Comparison of ENCODE assay signal across 33 cellular contexts in genomic region chr1:245334827-245335490, GRCh38.
"Had no signal": no experiment of that assay in that cellular context is flagged by ENCODE, and none has a peak within 500 bp of the region (broad histone marks: within the 10 kb centered on the region; RNA-seq: fewer than 3 reads in every experiment).

No MANE protein-coding gene starts in this region.

- H3K27me3 ChIP-seq: ascending aorta, brain microvascular endothelial cell, esophagus squamous epithelium, left lung, pancreas, upper lobe of left lung, vagina had no signal

- H3K27me3 Mint-ChIP-seq: activated CD4-positive, alpha-beta T cell treated with anti-CD3 and anti-CD28 coated beads, Interleukin-2, amount 10 ng/mL, durations not matched to agents 24 days and 14 days had no signal

- H3K27ac Mint-ChIP-seq: activated CD4-positive, alpha-beta memory T cell treated with anti-CD3 and anti-CD28 coated beads for 36 hours; activated CD4-positive, alpha-beta T cell treated with anti-CD3 and anti-CD28 coated beads, Interleukin-2, amount 10 ng/mL, durations not matched to agents 24 days and 14 days; activated naive CD4-positive, alpha-beta T cell treated with anti-CD3 and anti-CD28 coated beads, Interleukin-2, amount 10 ng/mL, durations not matched to agents 7 days and 5 days; activated naive CD8-positive, alpha-beta T cell treated with anti-CD3 and anti-CD28 coated beads, Interleukin-2, amount 10 ng/mL, durations not matched to agents 7 days and 5 days; activated T-helper 1 cell treated with anti-CD3 and anti-CD28 coated beads, Interleukin-12 subunit alpha, Interleukin-12 subunit beta, Interleukin-2, Interleukin-4 antibody, amounts not matched to agents 30 ng/mL and 10 ng/mL and 1 ng/mL, durations not matched to agents 14 hours and 24 hours and 36 hours; stimulated activated naive CD8-positive, alpha-beta T cell treated with anti-CD3 and anti-CD28 coated beads, Interleukin-15, Interleukin-2, amounts not matched to agents 100 ng/mL and 50 ng/mL, for 24 hours; T-helper 1 cell treated with Interleukin-12 subunit alpha and Interleukin-12 subunit beta and Interleukin-4 antibody, amounts not matched to agents 30 μg/mL and 1 μg/mL, for 36 hours had no signal

- H3K4me1 ChIP-seq: ascending aorta, left lung, lower lobe of right lung, pancreas, prostate gland, upper lobe of left lung, vagina had no signal

- H3K36me3 ChIP-seq: ascending aorta, brain microvascular endothelial cell, esophagus squamous epithelium, left lung, lower lobe of right lung, pancreas, prostate gland, thoracic aorta, upper lobe of left lung, vagina, WERI-Rb-1 had no signal

- H3K36me3 Mint-ChIP-seq: activated CD4-positive, alpha-beta memory T cell treated with anti-CD3 and anti-CD28 coated beads for 36 hours; activated naive CD4-positive, alpha-beta T cell treated with anti-CD3 and anti-CD28 coated beads, Interleukin-2, amount 10 ng/mL, durations not matched to agents 7 days and 5 days had no signal

- H3K9me3 Mint-ChIP-seq: activated CD4-positive, alpha-beta memory T cell treated with anti-CD3 and anti-CD28 coated beads for 36 hours; activated naive CD4-positive, alpha-beta T cell treated with anti-CD3 and anti-CD28 coated beads, Interleukin-2, amount 10 ng/mL, durations not matched to agents 7 days and 5 days; activated naive CD8-positive, alpha-beta T cell treated with anti-CD3 and anti-CD28 coated beads, Interleukin-2, amount 10 ng/mL, durations not matched to agents 7 days and 5 days; activated T-helper 1 cell treated with anti-CD3 and anti-CD28 coated beads, Interleukin-12 subunit alpha, Interleukin-12 subunit beta, Interleukin-2, Interleukin-4 antibody, amounts not matched to agents 30 ng/mL and 10 ng/mL and 1 ng/mL, durations not matched to agents 14 hours and 24 hours and 36 hours; stimulated activated naive CD8-positive, alpha-beta T cell treated with anti-CD3 and anti-CD28 coated beads, Interleukin-15, Interleukin-2, amounts not matched to agents 100 ng/mL and 50 ng/mL, for 24 hours; T-helper 1 cell treated with Interleukin-12 subunit alpha and Interleukin-12 subunit beta and Interleukin-4 antibody, amounts not matched to agents 30 μg/mL and 1 μg/mL, for 36 hours had no signal

- H3K4me3 ChIP-seq: ascending aorta, esophagus squamous epithelium, left lung, lower lobe of right lung, pancreas, prostate gland, skin epidermis, thoracic aorta, upper lobe of left lung, vagina had no signal

- H3K27ac ChIP-seq: ascending aorta, brain microvascular endothelial cell, esophagus squamous epithelium, left lung, lower lobe of right lung, pancreas, prostate gland, skin epidermis, thoracic aorta, upper lobe of left lung, vagina, WERI-Rb-1 had no signal

- H3K9me3 ChIP-seq: ascending aorta, esophagus squamous epithelium, left lung, lower lobe of right lung, pancreas, prostate gland, thoracic aorta, upper lobe of left lung, vagina had no signal

- ATAC-seq: activated CD4-positive, CD25-positive, alpha-beta regulatory T cell treated with anti-CD3 and anti-CD28 coated beads, Interleukin-2, amount 50 U/mL, for 24 hours; left lung; lower lobe of right lung; pancreas; sciatic nerve had no signal

- DNase-seq: activated CD4-positive, alpha-beta memory T cell treated with anti-CD3 and anti-CD28 coated beads for 36 hours; activated CD4-positive, alpha-beta T cell treated with anti-CD3 and anti-CD28 coated beads, Interleukin-2, amount 10 ng/mL, durations not matched to agents 24 days and 14 days; activated CD8-positive, alpha-beta memory T cell treated with anti-CD3 and anti-CD28 coated beads, Interleukin-2, amount 50 U/mL, for 4 hours; activated gamma-delta T cell; activated naive CD4-positive, alpha-beta T cell treated with anti-CD3 and anti-CD28 coated beads, Interleukin-2, amount 10 ng/mL, durations not matched to agents 7 days and 5 days; activated naive CD8-positive, alpha-beta T cell treated with anti-CD3 and anti-CD28 coated beads, Interleukin-2, amount 10 ng/mL, durations not matched to agents 7 days and 5 days; activated T-cell treated with anti-CD3 and anti-CD28 coated beads, Interleukin-2, amount 50 U/mL, for 1 hour; brain microvascular endothelial cell; central memory CD4-positive, alpha-beta T cell; dermis blood vessel endothelial cell; effector CD4-positive, alpha-beta T cell; esophagus squamous epithelium; foreskin melanocyte; left lung; lower lobe of right lung; nucleus accumbens; pancreas; retina; stimulated activated CD4-positive, alpha-beta T cell treated with anti-CD3 and anti-CD28 coated beads, Interleukin-12 subunit alpha, Interleukin-12 subunit beta, amount 100 ng/mL, for 4 hours; stimulated activated CD4-positive, alpha-beta T cell treated with anti-CD3 and anti-CD28 coated beads, Interleukin-4, amount 100 ng/mL, for 1 hour; T-helper 9 cell; upper lobe of left lung; WERI-Rb-1 had no signal

- H3K4me3 Mint-ChIP-seq: activated CD4-positive, alpha-beta memory T cell treated with anti-CD3 and anti-CD28 coated beads for 36 hours; activated CD4-positive, alpha-beta T cell treated with anti-CD3 and anti-CD28 coated beads, Interleukin-2, amount 10 ng/mL, durations not matched to agents 24 days and 14 days; activated naive CD4-positive, alpha-beta T cell treated with anti-CD3 and anti-CD28 coated beads, Interleukin-2, amount 10 ng/mL, durations not matched to agents 7 days and 5 days; activated naive CD8-positive, alpha-beta T cell treated with anti-CD3 and anti-CD28 coated beads, Interleukin-2, amount 10 ng/mL, durations not matched to agents 7 days and 5 days; activated T-helper 1 cell treated with anti-CD3 and anti-CD28 coated beads, Interleukin-12 subunit alpha, Interleukin-12 subunit beta, Interleukin-2, Interleukin-4 antibody, amounts not matched to agents 30 ng/mL and 10 ng/mL and 1 ng/mL, durations not matched to agents 14 hours and 24 hours and 36 hours; stimulated activated naive CD8-positive, alpha-beta T cell treated with anti-CD3 and anti-CD28 coated beads, Interleukin-15, Interleukin-2, amounts not matched to agents 100 ng/mL and 50 ng/mL, for 24 hours; T-helper 1 cell treated with Interleukin-12 subunit alpha and Interleukin-12 subunit beta and Interleukin-4 antibody, amounts not matched to agents 30 μg/mL and 1 μg/mL, for 36 hours had no signal
